10 cellular contexts compared by ENCODE assay signal in genomic region chr1:45394342-45394741, GRCh38. TPM values are rescaled to one million over a fixed set of nuclear protein-coding genes. Genes with fewer than 3 reads are reported as not detected.
DNase-seq lines count a peak whose midpoint lies in the region; ATAC-seq and TF ChIP-seq lines count a peak whose summit lies in the region.
"Had no signal": no experiment of that assay in that cellular context is flagged by ENCODE, and none has a peak within 500 bp of the region (broad histone marks: within the 10 kb centered on the region; RNA-seq: fewer than 3 reads in every experiment).

No MANE protein-coding gene starts in this region.

- H3K9me3 ChIP-seq in left lung (no peaks in the 10 kb centered on the region), Caco-2 (no peaks in the 10 kb centered on the region), ovary (no peaks in the 10 kb centered on the region)

- 83 to 94% (median 87%) methylated on average over 3 of the region's 3 CpGs for WGBS in ovary, 3 donors

- H3K27me3 Mint-ChIP-seq in Caco-2 (ENCODE audit: insufficient read depth, unreplicated experiment): no peaks in the 10 kb centered on the region

- intact Hi-C loops in left lung (cut with DNase I) (no loop called here), Caco-2 (cut with micrococcal nuclease; ENCODE audit: unreplicated experiment) (no loop called here), ovary (cut with DNase I) (no loop called here)

- peaks cover 8% of the 10 kb centered on the region for H3K4me1 Mint-ChIP-seq in Caco-2 (ENCODE audit: low read depth, unreplicated experiment)

- peak; percentile 46 for ATAC-seq in GM18508 (IDR thresholded peaks at IDR 0.05; ENCODE audit: insufficient read depth, unreplicated experiment)
- ATAC-seq in GM21515 (IDR thresholded peaks at IDR 0.05; ENCODE audit: unreplicated experiment): peak; percentile 80
- ATAC-seq in HG03460 (IDR thresholded peaks at IDR 0.05; ENCODE audit: unreplicated experiment): peak; percentile 50
- peak; percentile 53 for ATAC-seq in left lung

- BruUV-seq in Caco-2 (replicated peaks; lab: Mats Ljungman, UMichigan): no TSS peak

- H3K4me1 ChIP-seq in left lung (peaks cover 0 to 36% of the 10 kb centered on the region in 2 donors), Caco-2 (no peaks in the 10 kb centered on the region; the same call in 1 of the 2 replicates), ovary (ENCODE audit: insufficient read depth) (no peaks in the 10 kb centered on the region)

- H3K9me3 Mint-ChIP-seq in Caco-2 (ENCODE audit: unreplicated experiment): no peaks in the 10 kb centered on the region

- POLR2A ChIA-PET in Caco-2 (lab: Charles Lee): no interaction called here

- peaks cover 12% of the 10 kb centered on the region for H3K36me3 Mint-ChIP-seq in Caco-2 (ENCODE audit: insufficient read depth, unreplicated experiment)

- no peak for TF ChIP-seq EP300 in ovary (IDR thresholded peaks at IDR 0.05)

- H3K4me3 ChIP-seq in left lung (no peak overlapping the region), Caco-2 (ENCODE audit: low read depth, low read length) (no peak overlapping the region), ovary (no peak overlapping the region)

- no peak overlapping the region for H3K27ac Mint-ChIP-seq in Caco-2 (ENCODE audit: unreplicated experiment)

- H3K36me3 ChIP-seq in left lung (no peaks in the 10 kb centered on the region), Caco-2 (ENCODE audit: control insufficient read depth, insufficient read depth, low read length) (no peaks in the 10 kb centered on the region), ovary (no peaks in the 10 kb centered on the region)

- TF ChIP-seq POLR2A in ovary (IDR thresholded peaks at IDR 0.05): no peak

- H3K27me3 ChIP-seq in left lung (no peaks in the 10 kb centered on the region), Caco-2 (replicated peaks; ENCODE audit: control insufficient read depth, insufficient read depth, low read length) (no peaks in the 10 kb centered on the region), ovary (no peaks in the 10 kb centered on the region)

- CTCF ChIA-PET in Caco-2 (lab: Charles Lee): interaction anchor here (0.6 kb wide), 1 partner anchor 169 kb away, joined by 3 read pairs; no protein-coding TSS in a partner anchor

- H3K27ac ChIP-seq in left lung (peak overlapping the region; percentile 56 to 89), ovary (no peak overlapping the region)

- DNase-seq in left lung (no peak), Kasumi-1 (lab: John Stamatoyannopoulos, UW) (no peak), Caco-2 (no peak), ovary (no peak)
- no peak for DNase-seq in central memory CD4-positive, alpha-beta T cell
- DNase-seq: head of caudate nucleus, NCI-H2227 treated with DMSO at 0.1 percent for 48 hours had no signal

- no peak overlapping the region for H3K4me3 Mint-ChIP-seq in Caco-2 (ENCODE audit: unreplicated experiment)

- no peak for TF ChIP-seq CTCF in left lung (IDR thresholded peaks at IDR 0.05)
- TF ChIP-seq CTCF in Caco-2 (IDR thresholded peaks at IDR 0.05; ENCODE audit: insufficient read depth in 1 of 2, low read depth in 1 of 2, low read length in 1 of 2, severe bottlenecking in 1 of 2, unreplicated experiment in 1 of 2): no peak
- no peak for TF ChIP-seq CTCF in ovary (IDR thresholded peaks at IDR 0.05)

RNA-seq across cellular contexts. Expression of gene MUTYH, which starts 54.1 kb away (rescaled TPM):
- total RNA-seq in left lung: 10 to 100 TPM; 15.4 to 20.2 TPM
- 46.3 and 48.4 TPM in 2 replicates for total RNA-seq in Caco-2 (2022)
- 10 to 100 TPM; 23.0 to 38.8 (median 27.4) TPM for total RNA-seq in ovary
- polyA plus RNA-seq in ovary: 10 to 100 TPM; 10.6 to 25.3 TPM

RNA-seq across cellular contexts. Expression of gene TOE1, which starts 54.4 kb away (rescaled TPM):
- total RNA-seq in left lung (1 to 10 TPM; 6.6 to 9.2 TPM), Caco-2 (2022) (15.5 and 19.0 TPM in 2 replicates), ovary (10 to 100 TPM in 3 of 7 donors, 1 to 10 TPM in 4; 6.7 to 16.3 (median 9.0) TPM)
- polyA plus RNA-seq in ovary: 10 to 100 TPM; 10.7 to 13.5 TPM

Comparison
In these comparisons a context has a peak if more than half of its experiments do, and no peak if none do; other contexts are left out.
1. H3K27ac ChIP-seq: peak in left lung (2 of 2); none in ovary (0 of 2).
2. Peak in every context shown above with its lines, with median percentiles within 50 percentile points of each other: ATAC-seq.